Comparison of ENCODE assay signal across 28 cellular contexts in the genomic region with DNA sequence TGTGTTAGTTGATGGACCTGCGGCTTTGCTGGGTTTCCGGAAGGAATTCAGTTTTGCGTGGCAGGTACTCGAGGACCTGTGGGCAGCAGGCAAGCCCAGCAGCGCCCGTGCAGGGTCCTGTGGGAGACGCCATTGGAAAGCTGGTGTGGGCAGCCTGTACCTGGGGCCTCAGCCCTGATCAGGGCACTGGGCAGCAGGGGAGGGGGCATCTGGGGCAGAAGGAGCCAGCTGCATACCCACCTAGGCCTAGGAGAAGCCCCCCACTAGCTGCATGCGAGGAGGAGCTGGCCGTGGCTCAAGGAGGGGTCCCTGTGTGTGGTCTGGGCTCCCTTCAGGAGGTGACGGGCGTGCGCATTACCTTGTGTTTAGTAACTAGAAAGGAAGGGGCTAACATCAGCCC.
"Had no signal": no experiment of that assay in that cellular context is flagged by ENCODE, and none has a peak within 500 bp of the region (broad histone marks: within the 10 kb centered on the region; RNA-seq: fewer than 3 reads in every experiment).

No MANE protein-coding gene starts in this region.

- H3K9me3 Mint-ChIP-seq: activated B cell treated with CpG ODN at 0.5 μM for 24 hours; activated CD8-positive, alpha-beta T cell treated with anti-CD3 and anti-CD28 coated beads for 36 hours; activated naive CD4-positive, alpha-beta T cell treated with anti-CD3 and anti-CD28 coated beads, Interleukin-2, amount 50 U/mL, for 24 hours; activated naive CD8-positive, alpha-beta T cell treated with anti-CD3 and anti-CD28 coated beads for 36 hours; activated naive CD8-positive, alpha-beta T cell treated with anti-CD3 and anti-CD28 coated beads, Interleukin-2, amount 50 U/mL, for 24 hours; activated T-cell treated with anti-CD3 and anti-CD28 coated beads, Interleukin-2, amount 50 U/mL, for 72 hours; T-helper 2 cell treated with Interferon-gamma antibody and Interleukin-4, amounts not matched to agents 5 μg/mL and 100 μg/mL, for 36 hours had no signal

- H3K4me1 Mint-ChIP-seq: activated B cell treated with CpG ODN at 0.5 μM for 24 hours; activated naive CD4-positive, alpha-beta T cell treated with anti-CD3 and anti-CD28 coated beads, Interleukin-2, amount 50 U/mL, for 24 hours; activated naive CD8-positive, alpha-beta T cell treated with anti-CD3 and anti-CD28 coated beads for 36 hours; activated naive CD8-positive, alpha-beta T cell treated with anti-CD3 and anti-CD28 coated beads, Interleukin-2, amount 50 U/mL, for 24 hours had no signal

- H3K27me3 ChIP-seq: adrenal gland, body of pancreas, colonic mucosa, esophagus squamous epithelium, gastroesophageal sphincter had no signal

- H3K36me3 Mint-ChIP-seq: activated naive CD4-positive, alpha-beta T cell treated with anti-CD3 and anti-CD28 coated beads, Interleukin-2, amount 50 U/mL, for 24 hours had no signal

- H3K27ac Mint-ChIP-seq: activated B cell treated with CpG ODN at 0.5 μM for 24 hours; activated CD8-positive, alpha-beta T cell treated with anti-CD3 and anti-CD28 coated beads for 36 hours; activated naive CD4-positive, alpha-beta T cell treated with anti-CD3 and anti-CD28 coated beads, Interleukin-2, amount 50 U/mL, for 24 hours; activated naive CD8-positive, alpha-beta T cell treated with anti-CD3 and anti-CD28 coated beads for 36 hours; activated naive CD8-positive, alpha-beta T cell treated with anti-CD3 and anti-CD28 coated beads, Interleukin-2, amount 50 U/mL, for 24 hours; activated T-cell treated with anti-CD3 and anti-CD28 coated beads, Interleukin-2, amount 50 U/mL, for 72 hours; T-helper 17 cell; T-helper 2 cell treated with Interferon-gamma antibody and Interleukin-4, amounts not matched to agents 5 μg/mL and 100 μg/mL, for 36 hours had no signal

- H3K36me3 ChIP-seq: adrenal gland, colonic mucosa, gastroesophageal sphincter had no signal

- H3K4me3 ChIP-seq: adrenal gland, body of pancreas, colonic mucosa, esophagus squamous epithelium, gastroesophageal sphincter had no signal

- H3K4me3 Mint-ChIP-seq: activated B cell treated with CpG ODN at 0.5 μM for 24 hours; activated CD8-positive, alpha-beta T cell treated with anti-CD3 and anti-CD28 coated beads for 36 hours; activated naive CD4-positive, alpha-beta T cell treated with anti-CD3 and anti-CD28 coated beads, Interleukin-2, amount 50 U/mL, for 24 hours; activated naive CD8-positive, alpha-beta T cell treated with anti-CD3 and anti-CD28 coated beads for 36 hours; activated naive CD8-positive, alpha-beta T cell treated with anti-CD3 and anti-CD28 coated beads, Interleukin-2, amount 50 U/mL, for 24 hours; activated T-cell treated with anti-CD3 and anti-CD28 coated beads, Interleukin-2, amount 50 U/mL, for 72 hours; T-helper 17 cell; T-helper 2 cell treated with Interferon-gamma antibody and Interleukin-4, amounts not matched to agents 5 μg/mL and 100 μg/mL, for 36 hours had no signal

- H3K27me3 Mint-ChIP-seq: activated B cell treated with CpG ODN at 0.5 μM for 24 hours; activated CD8-positive, alpha-beta T cell treated with anti-CD3 and anti-CD28 coated beads for 36 hours; activated naive CD4-positive, alpha-beta T cell treated with anti-CD3 and anti-CD28 coated beads, Interleukin-2, amount 50 U/mL, for 24 hours; activated naive CD8-positive, alpha-beta T cell treated with anti-CD3 and anti-CD28 coated beads for 36 hours; activated naive CD8-positive, alpha-beta T cell treated with anti-CD3 and anti-CD28 coated beads, Interleukin-2, amount 50 U/mL, for 24 hours; T-helper 17 cell had no signal

- H3K27ac ChIP-seq: adrenal gland, body of pancreas, colonic mucosa, epithelial cell of prostate, esophagus squamous epithelium, gastroesophageal sphincter, WERI-Rb-1 had no signal

- H3K9me3 ChIP-seq: adrenal gland, body of pancreas, colonic mucosa, esophagus squamous epithelium, gastroesophageal sphincter had no signal

- H3K4me1 ChIP-seq: adrenal gland, body of pancreas, colonic mucosa, esophagus squamous epithelium, gastroesophageal sphincter had no signal

- DNase-seq: activated B cell treated with CpG ODN at 0.5 μM for 24 hours; activated CD4-positive, alpha-beta T cell treated with anti-CD3 and anti-CD28 coated beads for 48 hours; activated CD4-positive, alpha-beta T cell treated with anti-CD3 and anti-CD28 coated beads, Interleukin-2, amount 50 U/mL, for 1 hour; activated CD4-positive, alpha-beta T cell treated with anti-CD3 and anti-CD28 coated beads, Interleukin-2, amount 50 U/mL, for 48 hours; activated CD8-positive, alpha-beta memory T cell treated with anti-CD3 and anti-CD28 coated beads for 24 hours; activated CD8-positive, alpha-beta T cell treated with anti-CD3 and anti-CD28 coated beads for 36 hours; activated gamma-delta T cell; activated naive CD4-positive, alpha-beta T cell; activated naive CD8-positive, alpha-beta T cell treated with anti-CD3 and anti-CD28 coated beads for 36 hours; activated naive CD8-positive, alpha-beta T cell treated with anti-CD3 and anti-CD28 coated beads, Interleukin-2, amount 50 U/mL, for 24 hours; activated T-cell treated with anti-CD3 and anti-CD28 coated beads, Interleukin-2, amount 50 U/mL, for 72 hours; amygdala; body of pancreas; caudate nucleus; colonic mucosa; effector CD8-positive, alpha-beta T cell; esophagus squamous epithelium; foreskin melanocyte; head of caudate nucleus; T-helper 1 cell; T-helper 17 cell; T1000; WERI-Rb-1 had no signal
